In the genomic region with DNA sequence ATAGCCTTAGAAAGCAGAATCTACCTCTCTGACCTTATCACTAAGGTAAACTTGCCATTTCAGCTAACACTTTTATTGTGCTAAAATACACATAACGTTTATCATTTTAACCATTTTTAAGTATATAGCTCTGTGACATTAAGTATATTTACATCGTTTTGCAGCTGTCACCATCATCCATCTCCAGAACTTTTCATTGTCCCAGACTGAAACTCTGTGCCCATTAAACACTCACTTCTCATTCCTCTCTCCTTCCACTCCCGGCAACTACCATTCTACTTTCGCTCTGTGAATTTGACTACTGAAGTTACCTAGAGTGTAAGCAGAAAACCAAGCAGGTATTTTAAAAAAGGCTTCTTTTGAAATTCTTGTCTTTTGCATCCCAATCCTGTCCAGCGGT, we compare ENCODE assay signal across 8 cellular contexts. TPM values are rescaled to one million over a fixed set of nuclear protein-coding genes. Genes with fewer than 3 reads are reported as not detected.
A peak's percentile ranks its signal among the peaks of the same experiment; 100 is the strongest.
DNase-seq lines count a peak whose midpoint lies in the region; ATAC-seq, FAIRE-seq and TF ChIP-seq lines count a peak whose summit lies in the region.

No MANE protein-coding gene starts in this region.

- H3K4me1 ChIP-seq in astrocyte (ENCODE audit: insufficient read depth, low read length), result peaks cover 14% of the 10 kb centered on the region

- H3K4me3 ChIP-seq in AG04449 (ENCODE audit: low read depth, low read length), result peak overlapping the region; percentile 93
- peak overlapping the region; percentile 97 for H3K4me3 ChIP-seq in HFF-Myc (replicated peaks; ENCODE audit: low read depth, low read length)
- H3K4me3 ChIP-seq in astrocyte (ENCODE audit: insufficient read depth, low read depth, low read length), result peak overlapping the region; percentile 90

- H3K36me3 ChIP-seq in astrocyte (ENCODE audit: insufficient read depth, low read length), result peaks cover 8% of the 10 kb centered on the region

- H3K36me3 Mint-ChIP-seq in astrocyte (ENCODE audit: low read depth, unreplicated experiment) (peaks cover 2% of the 10 kb centered on the region), mesothelial cell of epicardium (peaks cover 11% of the 10 kb centered on the region)

- peaks cover 20% of the 10 kb centered on the region for H4K20me1 ChIP-seq in astrocyte (ENCODE audit: insufficient read depth, low read length)

- ATAC-seq in HG03565 (IDR thresholded peaks at IDR 0.05; ENCODE audit: unreplicated experiment), result no peak

- H3K9me3 ChIP-seq in astrocyte (ENCODE audit: insufficient read depth, low read depth, low read length), result no peaks in the 10 kb centered on the region

- peaks cover 56% of the 10 kb centered on the region for H3K79me2 ChIP-seq in astrocyte (ENCODE audit: insufficient read depth, low read length)

- H3K4me3 Mint-ChIP-seq in astrocyte (ENCODE audit: unreplicated experiment) (peak overlapping the region; percentile 92), mesothelial cell of epicardium (peak overlapping the region; percentile 98)

- H3K4me1 Mint-ChIP-seq in astrocyte (ENCODE audit: low read depth, unreplicated experiment) (peaks cover 26% of the 10 kb centered on the region), mesothelial cell of epicardium (peaks cover 29% of the 10 kb centered on the region)

- CTCF ChIA-PET in AG04449 (lab: Yijun Ruan, JAX), result interaction anchor here (0.6 kb wide), 1 partner anchor 605 kb away, joined by 3 read pairs; no protein-coding TSS in a partner anchor

- H3K27ac ChIP-seq in astrocyte (ENCODE audit: low read depth, low read length), result peak overlapping the region; percentile 98

- POLR2A ChIA-PET in AG04449 (lab: Yijun Ruan, JAX), result no interaction called here

- H3K27ac Mint-ChIP-seq in astrocyte (ENCODE audit: unreplicated experiment) (peak overlapping the region; percentile 37), mesothelial cell of epicardium (peak overlapping the region; percentile 84)

- no peak for FAIRE-seq in astrocyte (lab: Jason Lieb, UNC)

- TF ChIP-seq CTCF in AG04449 (IDR thresholded peaks at IDR 0.05; ENCODE audit: insufficient read depth, low read length, missing control alignments), result no peak
- no peak for TF ChIP-seq CTCF in HFF-Myc (IDR thresholded peaks at IDR 0.05; ENCODE audit: low read depth, low read length, missing control alignments)
- no peak for TF ChIP-seq CTCF in astrocyte (IDR thresholded peaks at IDR 0.05; ENCODE audit: insufficient read depth, low read depth, low read length)
- no peak for TF ChIP-seq CTCF in mesothelial cell of epicardium (IDR thresholded peaks at IDR 0.05; ENCODE audit: unreplicated experiment)

- no peak overlapping the region for H2AFZ ChIP-seq in astrocyte (ENCODE audit: low read depth, low read length)

- DNase-seq in AG04449 (ENCODE audit: low read depth, low spot score) (no peak), HFF-Myc (ENCODE audit: extremely low read depth, low read depth) (no peak), astrocyte (ENCODE audit: low read depth) (no peak), mesothelial cell of epicardium (ENCODE audit: low spot score in 2 of 2, unreplicated experiment in 2 of 2) (no peak), HT-29 (ENCODE audit: low spot score) (no peak), NCI-H2081 treated with DMSO at 0.1 percent for 48 hours (lab: John Stamatoyannopoulos, UW) (no peak)
- no peak for DNase-seq in stimulated activated CD8-positive, alpha-beta memory T cell treated with anti-CD3 and anti-CD28 coated beads, Interleukin-4, amount 100 ng/mL, for 48 hours

- no peaks in the 10 kb centered on the region for H3K27me3 ChIP-seq in astrocyte (ENCODE audit: insufficient read depth, low read length)

- H3K4me2 ChIP-seq in astrocyte (ENCODE audit: low read length), result peak overlapping the region; percentile 93

- H3K9ac ChIP-seq in astrocyte (ENCODE audit: low read length), result peak overlapping the region; percentile 96

- H3K27me3 Mint-ChIP-seq in astrocyte (ENCODE audit: low read depth, unreplicated experiment) (no peaks in the 10 kb centered on the region), mesothelial cell of epicardium (ENCODE audit: low read depth) (no peaks in the 10 kb centered on the region)

- H3K9me3 Mint-ChIP-seq in astrocyte (ENCODE audit: unreplicated experiment), result no peaks in the 10 kb centered on the region
- H3K9me3 Mint-ChIP-seq in mesothelial cell of epicardium, result no peaks in the 10 kb centered on the region

RNA-seq across cellular contexts. Expression of gene DDX50, which starts 1.3 kb away (rescaled TPM):
- total RNA-seq in astrocyte, result 34.2 and 37.1 TPM in 2 replicates
- 48.9 to 51.1 TPM (median 48.9 TPM) in 3 replicates for total RNA-seq in mesothelial cell of epicardium
- 11.5 and 13.1 TPM in 2 replicates for total RNA-seq in HT-29 (2014; rRNA removed; shearing (Covaris generic))

RNA-seq across cellular contexts. Expression of gene DDX21, which starts 53.6 kb away (rescaled TPM):
- total RNA-seq in astrocyte (116 and 125 TPM in 2 replicates), mesothelial cell of epicardium (39.8 to 42.6 TPM (median 42.1 TPM) in 3 replicates)
- total RNA-seq in HT-29 (2014; rRNA removed; shearing (Covaris generic)), result 80.6 and 82.2 TPM in 2 replicates
